Comparison of ENCODE assay signal across 8 cellular contexts in the genomic region with DNA sequence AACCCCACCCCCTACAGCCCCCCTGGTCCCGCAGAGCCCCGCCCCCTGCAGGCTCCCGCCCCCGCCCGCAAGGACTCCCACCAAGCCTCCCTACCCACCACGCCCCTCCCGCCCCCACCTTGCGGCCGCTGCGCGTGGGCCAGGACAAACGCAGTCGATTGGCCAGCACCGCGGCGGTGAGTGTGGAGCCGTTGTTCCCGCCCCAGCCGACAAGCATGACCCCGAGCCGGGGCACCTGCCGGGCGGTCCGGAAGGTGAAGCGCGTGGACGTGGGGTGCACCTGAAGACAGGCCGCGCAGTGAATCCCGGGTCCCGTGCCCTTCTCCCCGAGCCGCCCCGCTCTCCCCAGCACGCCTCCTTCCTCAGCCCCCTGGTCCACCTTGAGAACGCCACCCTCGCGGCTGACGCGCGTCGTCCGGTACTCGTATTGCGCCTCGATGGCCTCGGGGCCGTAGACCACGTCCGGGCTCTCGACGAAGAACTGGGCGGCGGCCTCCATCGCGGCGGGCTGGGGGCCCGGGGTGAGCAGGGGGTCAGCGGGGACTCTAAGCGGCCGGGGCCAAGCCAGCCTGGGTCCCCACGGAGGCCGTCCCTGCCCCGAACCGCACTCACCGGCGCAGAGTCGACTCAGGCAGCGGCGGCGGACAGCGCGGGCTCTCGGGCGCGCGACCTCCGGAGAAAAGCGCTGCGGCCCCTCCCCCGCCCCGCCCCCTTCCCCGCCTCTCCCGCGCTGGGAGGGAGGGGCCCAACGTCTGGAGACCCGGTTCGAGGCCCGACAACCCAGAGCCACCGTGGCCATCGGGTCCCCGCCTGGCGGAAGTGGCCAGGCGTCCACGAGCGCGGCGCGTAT. TPM values are rescaled to one million over a fixed set of nuclear protein-coding genes. Genes with fewer than 3 reads are reported as not detected.
A peak's percentile ranks its signal among the peaks of the same experiment; 100 is the strongest.
DNase-seq lines count a peak whose midpoint lies in the region; ATAC-seq and TF ChIP-seq lines count a peak whose summit lies in the region.

Gene ISYNA1 (minus strand): TSS at position 653 of the 850 bp plus-strand sequence. CDS start 154 bp downstream, at position 499.

- H3K27me3 Mint-ChIP-seq in CD4-positive, alpha-beta T cell, result no peaks in the 10 kb centered on the region

- TF ChIP-seq CTCF in CD4-positive, alpha-beta T cell (IDR thresholded peaks at IDR 0.05), result no peak
- no peak for TF ChIP-seq CTCF in kidney epithelial cell (IDR thresholded peaks at IDR 0.05; ENCODE audit: insufficient read depth, low read length, poor library complexity, severe bottlenecking)

- no peaks in the 10 kb centered on the region for H3K9me3 Mint-ChIP-seq in CD4-positive, alpha-beta T cell

- no peaks in the 10 kb centered on the region for H3K9me3 ChIP-seq in CD4-positive, alpha-beta T cell (ENCODE audit: control insufficient read depth, low read length)

- DNase-seq in CD4-positive, alpha-beta T cell, result peak in 7 of 10 experiments; percentile 40 to 61 (median 45)
- DNase-seq in T-helper 22 cell (ENCODE audit: low read depth) (peak; percentile 61), cerebellum (ENCODE audit: low spot score) (no peak), kidney epithelial cell (ENCODE audit: low read depth) (no peak), NCI-H2107 treated with DMSO at 0.1 percent for 48 hours (lab: John Stamatoyannopoulos, UW; ENCODE audit: unreplicated experiment) (no peak), amniotic stem cell (lab: John Stamatoyannopoulos, UW) (no peak)
- DNase-seq in stimulated activated CD4-positive, alpha-beta T cell treated with anti-CD3 and anti-CD28 coated beads, Interleukin-2, amount 100 ng/mL, for 4 hours (ENCODE audit: low read depth), result peak; percentile 54

- no peaks in the 10 kb centered on the region for H3K27me3 ChIP-seq in CD4-positive, alpha-beta T cell (ENCODE audit: control insufficient read depth, insufficient read depth, low read length)
- no peaks in the 10 kb centered on the region for H3K27me3 ChIP-seq in kidney epithelial cell (ENCODE audit: control insufficient read depth, insufficient read depth, low read length)

- no peak within 1 kb of the TSS for H3K27ac ChIP-seq in CD4-positive, alpha-beta T cell (ENCODE audit: low read depth, low read length)

- H3K4me3 ChIP-seq in kidney epithelial cell (ENCODE audit: low read depth, low read length), result peak within 1 kb of the TSS; percentile 81

- peak; percentile 24 for ATAC-seq in CD4-positive, alpha-beta T cell (ENCODE audit: poor library complexity)
- peak; percentile 14 for ATAC-seq in HG02759 (IDR thresholded peaks at IDR 0.05; ENCODE audit: unreplicated experiment)

- intact Hi-C loops in CD4-positive, alpha-beta T cell (cut with DNase I, micrococcal nuclease), result no loop called here

- peaks cover 1% of the 10 kb centered on the region for H3K36me3 ChIP-seq in kidney epithelial cell (ENCODE audit: control insufficient read depth, insufficient read depth, low read length)

- peak within 1 kb of the TSS; percentile 84 for H3K4me3 Mint-ChIP-seq in CD4-positive, alpha-beta T cell

- peaks cover 9% of the 10 kb centered on the region for H3K36me3 Mint-ChIP-seq in CD4-positive, alpha-beta T cell (ENCODE audit: low read depth)

- CTCF ChIA-PET in CD4-positive, alpha-beta T cell (lab: Charles Lee), result interaction anchor here (1.9 kb wide), 1 partner anchor 13 kb away, joined by 4 read pairs; no protein-coding TSS in a partner anchor

- peak within 1 kb of the TSS; percentile 81 for H3K27ac Mint-ChIP-seq in CD4-positive, alpha-beta T cell

- POLR2A ChIA-PET in CD4-positive, alpha-beta T cell (lab: Charles Lee), result interaction anchor here (0.5 to 1.1 kb wide), 6 partner anchors 9 to 482 kb away, joined by 3 to 7 read pairs (median 4); partner anchors contain the start of genes COPE, DDX49, JUND and SSBP4

- peaks cover 41% of the 10 kb centered on the region for H3K4me1 Mint-ChIP-seq in CD4-positive, alpha-beta T cell (ENCODE audit: low read depth)

RNA-seq across cellular contexts. Expression of gene ISYNA1, which starts in this region (rescaled TPM):
- 10 to 100 TPM; 34.1 to 41.3 TPM for total RNA-seq in CD4-positive, alpha-beta T cell
- total RNA-seq in cerebellum (43.2 TPM), kidney epithelial cell (53.9 and 59.5 TPM in 2 replicates)

Comparison
In these comparisons a context has a peak if more than half of its experiments do, and no peak if none do; other contexts are left out.
1. DNase-seq: peak in CD4-positive, alpha-beta T cell (7 of 10), T-helper 22 cell (single experiment) and stimulated activated CD4-positive, alpha-beta T cell treated with anti-CD3 and anti-CD28 coated beads, Interleukin-2, amount 100 ng/mL, for 4 hours (single experiment); none in cerebellum (single experiment), kidney epithelial cell (single experiment), NCI-H2107 treated with DMSO at 0.1 percent for 48 hours (single experiment) and amniotic stem cell (single experiment).